17 cellular contexts compared by ENCODE assay signal in the genomic region with DNA sequence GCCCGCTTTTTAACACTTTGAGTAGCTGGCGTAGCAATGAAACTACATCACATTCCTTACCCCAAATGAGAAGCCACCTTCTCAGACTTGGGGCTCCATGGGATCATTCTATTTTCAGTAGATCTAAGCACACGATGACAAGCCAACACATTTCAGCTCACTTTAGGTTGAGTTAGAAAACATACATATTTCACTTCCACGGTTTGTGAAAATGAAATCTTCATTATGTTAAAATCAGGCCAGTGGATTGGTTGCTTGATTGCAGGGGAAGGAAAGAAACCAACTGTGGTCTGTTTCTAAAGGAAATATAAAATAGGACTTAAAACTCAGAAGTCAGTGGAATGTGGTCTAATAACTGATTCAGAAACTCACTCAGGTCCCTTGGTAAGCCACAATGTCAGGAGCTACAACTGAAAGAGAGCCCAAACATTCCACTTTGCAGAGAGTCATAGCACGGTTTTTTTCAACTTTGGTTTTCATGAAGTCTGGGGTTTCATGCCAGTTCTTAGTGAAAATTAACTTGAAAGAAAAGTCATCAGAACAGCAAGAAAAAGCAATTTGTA.
DNase-seq lines count a peak whose midpoint lies in the region; ATAC-seq and TF ChIP-seq lines count a peak whose summit lies in the region.
"Had no signal": no experiment of that assay in that cellular context is flagged by ENCODE, and none has a peak within 500 bp of the region (broad histone marks: within the 10 kb centered on the region; RNA-seq: fewer than 3 reads in every experiment).

No MANE protein-coding gene starts in this region.

- H3K27ac ChIP-seq in DND-41 (ENCODE audit: low read length) (peak overlapping the region; percentile 85), GM23338 (ENCODE audit: low read depth) (peak overlapping the region; percentile 60; the same call in 1 of the 2 replicates), substantia nigra (ENCODE audit: low read depth, low read length, poor library complexity, severe bottlenecking) (no peak overlapping the region)
- H3K27ac ChIP-seq: colonic mucosa, Peyer's patch, uterus had no signal

- H3K27me3 ChIP-seq in DND-41 (ENCODE audit: insufficient read depth, low read length, poor library complexity) (no peaks in the 10 kb centered on the region), GM23338 (ENCODE audit: insufficient read depth) (no peaks in the 10 kb centered on the region)
- H3K27me3 ChIP-seq: colonic mucosa, Peyer's patch, uterus had no signal

- H3K79me2 ChIP-seq in DND-41 (ENCODE audit: insufficient read depth, low read length), result peaks cover 3% of the 10 kb centered on the region
- no peaks in the 10 kb centered on the region for H3K79me2 ChIP-seq in GM23338 (replicated peaks; ENCODE audit: insufficient read depth)

- no peaks in the 10 kb centered on the region for H3K9me3 Mint-ChIP-seq in GM23338
- H3K9me3 Mint-ChIP-seq in activated CD8-positive, alpha-beta T cell treated with anti-CD3 and anti-CD28 coated beads, Interleukin-2, amount 10 ng/mL, durations not matched to agents 7 days and 5 days (ENCODE audit: insufficient read depth), result no peaks in the 10 kb centered on the region
- peaks cover 0 to 1% (median 0%) of the 10 kb centered on the region in 9 donors for H3K9me3 Mint-ChIP-seq in naive thymus-derived CD8-positive, alpha-beta T cell

- no peak overlapping the region for H3K4me3 Mint-ChIP-seq in GM23338
- peak overlapping the region; percentile 1 for H3K4me3 Mint-ChIP-seq in activated CD8-positive, alpha-beta T cell treated with anti-CD3 and anti-CD28 coated beads, Interleukin-2, amount 10 ng/mL, durations not matched to agents 7 days and 5 days
- peak overlapping the region in 2 of 10 donors; percentile 10 to 12 for H3K4me3 Mint-ChIP-seq in naive thymus-derived CD8-positive, alpha-beta T cell
- H3K4me3 Mint-ChIP-seq: CD14-positive monocyte had no signal

- no peaks in the 10 kb centered on the region for H3K9me3 ChIP-seq in DND-41 (ENCODE audit: insufficient read depth, low read length, severe bottlenecking)
- H3K9me3 ChIP-seq: colonic mucosa, Peyer's patch, uterus had no signal

- TF ChIP-seq CTCF in DND-41 (IDR thresholded peaks at IDR 0.05; ENCODE audit: borderline replicate concordance, extremely low read depth, low read length, poor library complexity, severe bottlenecking), result no peak
- no peak for TF ChIP-seq CTCF in GM23338 (conservative IDR thresholded peaks at IDR 0.05; ENCODE audit: low read depth in 2 of 2)

- peak; percentile 34 for DNase-seq in DND-41
- no peak for DNase-seq in GM23338 (ENCODE audit: low spot score)
- DNase-seq in activated CD8-positive, alpha-beta T cell treated with anti-CD3 and anti-CD28 coated beads, Interleukin-2, amount 10 ng/mL, durations not matched to agents 7 days and 5 days, result peak; percentile 35
- no peak for DNase-seq in naive thymus-derived CD8-positive, alpha-beta T cell
- DNase-seq in substantia nigra (lab: John Stamatoyannopoulos, UW), result no peak
- DNase-seq: colonic mucosa, erythroblast, head of caudate nucleus, kidney, NCI-H1694, NCI-H524, Peyer's patch, uterus had no signal

- ATAC-seq in DND-41 (ENCODE audit: insufficient read depth, low read depth) (peak; percentile 92), GM23338 (no peak), HG03520 (IDR thresholded peaks at IDR 0.05; ENCODE audit: unreplicated experiment) (no peak), GM19467 (IDR thresholded peaks at IDR 0.05; ENCODE audit: unreplicated experiment) (no peak)
- peak; percentile 76 for ATAC-seq in activated CD8-positive, alpha-beta T cell treated with anti-CD3 and anti-CD28 coated beads, Interleukin-2, amount 10 ng/mL, durations not matched to agents 7 days and 5 days
- ATAC-seq in naive thymus-derived CD8-positive, alpha-beta T cell, result no peak
- ATAC-seq: K562 had no signal

- H3K4me3 ChIP-seq in DND-41 (ENCODE audit: low read depth in 1 of 2, low read length in 2 of 2) (no peak overlapping the region), GM23338 (no peak overlapping the region)
- H3K4me3 ChIP-seq: colonic mucosa, K562, Peyer's patch, uterus had no signal

- peaks cover 2% of the 10 kb centered on the region for H3K27me3 Mint-ChIP-seq in GM23338 (ENCODE audit: insufficient read depth, low read depth, poor library complexity)
- H3K27me3 Mint-ChIP-seq in activated CD8-positive, alpha-beta T cell treated with anti-CD3 and anti-CD28 coated beads, Interleukin-2, amount 10 ng/mL, durations not matched to agents 7 days and 5 days (ENCODE audit: low read depth), result no peaks in the 10 kb centered on the region
- H3K27me3 Mint-ChIP-seq in naive thymus-derived CD8-positive, alpha-beta T cell, result no peaks in the 10 kb centered on the region

- H3K36me3 ChIP-seq in DND-41 (ENCODE audit: insufficient read depth, low read length) (0 out of 2 replicates have a peak, but pooled peaks cover 4% of the 10 kb centered on the region), GM23338 (ENCODE audit: insufficient read depth) (no peaks in the 10 kb centered on the region)
- H3K36me3 ChIP-seq: colonic mucosa, Peyer's patch, uterus had no signal

- H3K9me2 ChIP-seq in GM23338 (ENCODE audit: insufficient read depth), result no peaks in the 10 kb centered on the region

- POLR2A ChIA-PET in activated CD8-positive, alpha-beta T cell treated with anti-CD3 and anti-CD28 coated beads, Interleukin-2, amount 10 ng/mL, durations not matched to agents 7 days and 5 days (lab: Charles Lee), result interaction anchor here (1.0 kb wide), 1 partner anchor 133 kb away, joined by 3 read pairs; no protein-coding TSS in a partner anchor
- POLR2A ChIA-PET in naive thymus-derived CD8-positive, alpha-beta T cell (lab: Charles Lee), result no interaction called here

- H3K4me1 ChIP-seq in DND-41 (ENCODE audit: insufficient read depth, low read length) (peaks cover 27% of the 10 kb centered on the region), GM23338 (ENCODE audit: insufficient read depth) (no peaks in the 10 kb centered on the region)
- H3K4me1 ChIP-seq: colonic mucosa, Peyer's patch, uterus had no signal

- H4K20me1 ChIP-seq in DND-41 (ENCODE audit: insufficient read depth, low read length) (0 out of 2 replicates have a peak, but pooled peaks cover 3% of the 10 kb centered on the region), GM23338 (replicated peaks; ENCODE audit: insufficient read depth) (no peaks in the 10 kb centered on the region)

- peak overlapping the region; percentile 2; the same call in 1 of the 2 replicates for H2AFZ ChIP-seq in DND-41 (ENCODE audit: low read depth, low read length)
- H2AFZ ChIP-seq in GM23338, result no peak overlapping the region

- peak overlapping the region; percentile 25; the same call in 1 of the 2 replicates for H3K9ac ChIP-seq in DND-41 (ENCODE audit: low read depth, low read length)

- peak overlapping the region; percentile 17; the same call in 1 of the 2 replicates for H3K27ac Mint-ChIP-seq in GM23338
- H3K27ac Mint-ChIP-seq in activated CD8-positive, alpha-beta T cell treated with anti-CD3 and anti-CD28 coated beads, Interleukin-2, amount 10 ng/mL, durations not matched to agents 7 days and 5 days, result peak overlapping the region; percentile 68
- H3K27ac Mint-ChIP-seq in naive thymus-derived CD8-positive, alpha-beta T cell, result peak overlapping the region in 8 of 10 donors; percentile 10 to 69 (median 34)
- H3K27ac Mint-ChIP-seq: CD14-positive monocyte had no signal

- H3K36me3 Mint-ChIP-seq in GM23338 (ENCODE audit: low read depth), result no peaks in the 10 kb centered on the region; the same call in 2 of the 3 replicates
- H3K36me3 Mint-ChIP-seq in activated CD8-positive, alpha-beta T cell treated with anti-CD3 and anti-CD28 coated beads, Interleukin-2, amount 10 ng/mL, durations not matched to agents 7 days and 5 days (ENCODE audit: low read depth), result peaks cover 12% of the 10 kb centered on the region
- H3K36me3 Mint-ChIP-seq in naive thymus-derived CD8-positive, alpha-beta T cell, result no peaks in the 10 kb centered on the region
- H3K36me3 Mint-ChIP-seq: CD14-positive monocyte had no signal

- H3F3A ChIP-seq in GM23338 (replicated peaks; ENCODE audit: low read depth), result no peaks in the 10 kb centered on the region

- H3K4me2 ChIP-seq in DND-41 (ENCODE audit: insufficient read depth, low read length), result peak overlapping the region; percentile 39
- H3K4me2 ChIP-seq in GM23338, result no peak overlapping the region

- CTCF ChIA-PET in activated CD8-positive, alpha-beta T cell treated with anti-CD3 and anti-CD28 coated beads, Interleukin-2, amount 10 ng/mL, durations not matched to agents 7 days and 5 days (lab: Charles Lee), result interaction anchor here (0.8 to 1.4 kb wide), 2 partner anchors 12 to 154 kb away, joined by 3 to 5 read pairs; no protein-coding TSS in a partner anchor

- peaks cover 17% of the 10 kb centered on the region for H3K4me1 Mint-ChIP-seq in GM23338
- H3K4me1 Mint-ChIP-seq in activated CD8-positive, alpha-beta T cell treated with anti-CD3 and anti-CD28 coated beads, Interleukin-2, amount 10 ng/mL, durations not matched to agents 7 days and 5 days (ENCODE audit: low read depth), result peaks cover 27% of the 10 kb centered on the region
- H3K4me1 Mint-ChIP-seq in naive thymus-derived CD8-positive, alpha-beta T cell, result peaks cover 7 to 16% (median 10%) of the 10 kb centered on the region in 4 donors

TF ChIP-seq in GM23338, 12 proteins besides CTCF, POLR2A, EP300 and RAD21 (continues in another document):
- TF ChIP-seq STAT1 (IDR thresholded peaks at IDR 0.05; ENCODE audit: unreplicated experiment) (no peak), JUNB (IDR thresholded peaks at IDR 0.05; ENCODE audit: unreplicated experiment) (no peak)
- TF ChIP-seq, protein P1, sequence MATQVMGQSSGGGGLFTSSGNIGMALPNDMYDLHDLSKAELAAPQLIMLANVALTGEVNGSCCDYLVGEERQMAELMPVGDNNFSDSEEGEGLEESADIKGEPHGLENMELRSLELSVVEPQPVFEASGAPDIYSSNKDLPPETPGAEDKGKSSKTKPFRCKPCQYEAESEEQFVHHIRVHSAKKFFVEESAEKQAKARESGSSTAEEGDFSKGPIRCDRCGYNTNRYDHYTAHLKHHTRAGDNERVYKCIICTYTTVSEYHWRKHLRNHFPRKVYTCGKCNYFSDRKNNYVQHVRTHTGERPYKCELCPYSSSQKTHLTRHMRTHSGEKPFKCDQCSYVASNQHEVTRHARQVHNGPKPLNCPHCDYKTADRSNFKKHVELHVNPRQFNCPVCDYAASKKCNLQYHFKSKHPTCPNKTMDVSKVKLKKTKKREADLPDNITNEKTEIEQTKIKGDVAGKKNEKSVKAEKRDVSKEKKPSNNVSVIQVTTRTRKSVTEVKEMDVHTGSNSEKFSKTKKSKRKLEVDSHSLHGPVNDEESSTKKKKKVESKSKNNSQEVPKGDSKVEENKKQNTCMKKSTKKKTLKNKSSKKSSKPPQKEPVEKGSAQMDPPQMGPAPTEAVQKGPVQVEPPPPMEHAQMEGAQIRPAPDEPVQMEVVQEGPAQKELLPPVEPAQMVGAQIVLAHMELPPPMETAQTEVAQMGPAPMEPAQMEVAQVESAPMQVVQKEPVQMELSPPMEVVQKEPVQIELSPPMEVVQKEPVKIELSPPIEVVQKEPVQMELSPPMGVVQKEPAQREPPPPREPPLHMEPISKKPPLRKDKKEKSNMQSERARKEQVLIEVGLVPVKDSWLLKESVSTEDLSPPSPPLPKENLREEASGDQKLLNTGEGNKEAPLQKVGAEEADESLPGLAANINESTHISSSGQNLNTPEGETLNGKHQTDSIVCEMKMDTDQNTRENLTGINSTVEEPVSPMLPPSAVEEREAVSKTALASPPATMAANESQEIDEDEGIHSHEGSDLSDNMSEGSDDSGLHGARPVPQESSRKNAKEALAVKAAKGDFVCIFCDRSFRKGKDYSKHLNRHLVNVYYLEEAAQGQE (IDR thresholded peaks at IDR 0.05; ENCODE audit: unreplicated experiment), result no peak

Comparison
In these comparisons a context has a peak if more than half of its experiments do, and no peak if none do; other contexts are left out.
1. ATAC-seq: peak in DND-41 (single experiment) and activated CD8-positive, alpha-beta T cell treated with anti-CD3 and anti-CD28 coated beads, Interleukin-2, amount 10 ng/mL, durations not matched to agents 7 days and 5 days (single experiment); none in GM23338 (single experiment), naive thymus-derived CD8-positive, alpha-beta T cell (0 of 2), HG03520 (single experiment) and GM19467 (single experiment).
2. DNase-seq: peak in DND-41 (single experiment) and activated CD8-positive, alpha-beta T cell treated with anti-CD3 and anti-CD28 coated beads, Interleukin-2, amount 10 ng/mL, durations not matched to agents 7 days and 5 days (single experiment); none in GM23338 (single experiment), naive thymus-derived CD8-positive, alpha-beta T cell (0 of 10) and substantia nigra (0 of 49).
3. H3K27ac Mint-ChIP-seq: peak in every context shown above with its lines; median percentile 68 in activated CD8-positive, alpha-beta T cell treated with anti-CD3 and anti-CD28 coated beads, Interleukin-2, amount 10 ng/mL, durations not matched to agents 7 days and 5 days; 34 in naive thymus-derived CD8-positive, alpha-beta T cell; 17 in GM23338.